In genomic region chr15:48800245-48800644, GRCh38 we compare ENCODE assay signal across 23 cellular contexts.
"Had no signal": no experiment of that assay in that cellular context is flagged by ENCODE, and none has a peak within 500 bp of the region (broad histone marks: within the 10 kb centered on the region; RNA-seq: fewer than 3 reads in every experiment).

No MANE protein-coding gene starts in this region.

- H3K27ac Mint-ChIP-seq: activated B cell treated with CpG ODN at 0.5 μM for 24 hours; activated CD4-positive, alpha-beta memory T cell treated with anti-CD3 and anti-CD28 coated beads, Interleukin-2, amount 10 ng/mL, durations not matched to agents 7 days and 5 days; activated naive CD4-positive, alpha-beta T cell treated with anti-CD3 and anti-CD28 coated beads for 36 hours; activated T-helper 17 cell treated with anti-CD3 and anti-CD28 coated beads, Interleukin-2, amount 50 U/mL, for 72 hours; memory B cell; naive thymus-derived CD8-positive, alpha-beta T cell; stimulated activated memory B cell treated with anti-CD40 and anti-IgM and Interleukin-4, amounts not matched to agents 10 μg/mL and 1 μg/mL and 100 μg/mL, for 72 hours; T-helper 2 cell treated with Interferon-gamma antibody and Interleukin-4, amounts not matched to agents 5 μg/mL and 100 μg/mL, for 36 hours had no signal

- H3K9me3 ChIP-seq: gastrocnemius medialis, left lung, neutrophil, sigmoid colon, spleen, thoracic aorta, upper lobe of right lung had no signal

- H3K9ac ChIP-seq: parathyroid adenoma had no signal

- ATAC-seq: activated T-helper 17 cell treated with anti-CD3 and anti-CD28 coated beads, Interleukin-2, amount 50 U/mL, for 72 hours; naive thymus-derived CD8-positive, alpha-beta T cell; stimulated activated memory B cell treated with anti-CD40 and anti-IgM and Interleukin-4, amounts not matched to agents 10 μg/mL and 1 μg/mL and 100 μg/mL, for 72 hours; upper lobe of right lung had no signal

- H3K4me3 ChIP-seq: adrenal gland, gastrocnemius medialis, left lung, sigmoid colon, spleen, thoracic aorta, upper lobe of right lung had no signal

- H3K27me3 Mint-ChIP-seq: activated B cell treated with CpG ODN at 0.5 μM for 24 hours; activated CD4-positive, alpha-beta memory T cell treated with anti-CD3 and anti-CD28 coated beads, Interleukin-2, amount 10 ng/mL, durations not matched to agents 7 days and 5 days; activated T-helper 17 cell treated with anti-CD3 and anti-CD28 coated beads, Interleukin-2, amount 50 U/mL, for 72 hours; memory B cell; naive thymus-derived CD8-positive, alpha-beta T cell; stimulated activated memory B cell treated with anti-CD40 and anti-IgM and Interleukin-4, amounts not matched to agents 10 μg/mL and 1 μg/mL and 100 μg/mL, for 72 hours had no signal

- H2AFZ ChIP-seq: parathyroid adenoma had no signal

- DNase-seq: activated B cell treated with CpG ODN at 0.5 μM for 24 hours; activated CD4-positive, alpha-beta memory T cell treated with anti-CD3 and anti-CD28 coated beads, Interleukin-2, amount 10 ng/mL, durations not matched to agents 7 days and 5 days; activated CD4-positive, alpha-beta T cell treated with anti-CD3 and anti-CD28 coated beads for 4 hours; activated naive CD4-positive, alpha-beta T cell treated with anti-CD3 and anti-CD28 coated beads for 36 hours; activated T-cell treated with anti-CD3 and anti-CD28 coated beads, Interleukin-2, amount 50 U/mL, for 1 hour; adrenal gland; cerebellar nuclear complex; cortex of kidney; gastrocnemius medialis; head of caudate nucleus; left lung; naive thymus-derived CD8-positive, alpha-beta T cell; sigmoid colon; spleen; stimulated activated CD4-positive, alpha-beta T cell treated with anti-CD3 and anti-CD28 coated beads, Interleukin-4, amount 100 ng/mL, for 4 hours; upper lobe of right lung had no signal

- H3K36me3 ChIP-seq: adrenal gland, gastrocnemius medialis, left lung, thoracic aorta, upper lobe of right lung had no signal

- H3K79me2 ChIP-seq: parathyroid adenoma had no signal

- H3K27ac ChIP-seq: gastrocnemius medialis, left lung, parathyroid adenoma, spleen, thoracic aorta, upper lobe of right lung had no signal

- H3K9me3 Mint-ChIP-seq: activated B cell treated with CpG ODN at 0.5 μM for 24 hours; activated CD4-positive, alpha-beta memory T cell treated with anti-CD3 and anti-CD28 coated beads, Interleukin-2, amount 10 ng/mL, durations not matched to agents 7 days and 5 days; activated naive CD4-positive, alpha-beta T cell treated with anti-CD3 and anti-CD28 coated beads for 36 hours; activated T-helper 17 cell treated with anti-CD3 and anti-CD28 coated beads, Interleukin-2, amount 50 U/mL, for 72 hours; memory B cell; naive thymus-derived CD8-positive, alpha-beta T cell; stimulated activated memory B cell treated with anti-CD40 and anti-IgM and Interleukin-4, amounts not matched to agents 10 μg/mL and 1 μg/mL and 100 μg/mL, for 72 hours; T-helper 2 cell treated with Interferon-gamma antibody and Interleukin-4, amounts not matched to agents 5 μg/mL and 100 μg/mL, for 36 hours had no signal

- H3K27me3 ChIP-seq: adrenal gland, gastrocnemius medialis, left lung, neutrophil, sigmoid colon, spleen, upper lobe of right lung had no signal

- H3K4me3 Mint-ChIP-seq: activated B cell treated with CpG ODN at 0.5 μM for 24 hours; activated CD4-positive, alpha-beta memory T cell treated with anti-CD3 and anti-CD28 coated beads, Interleukin-2, amount 10 ng/mL, durations not matched to agents 7 days and 5 days; activated naive CD4-positive, alpha-beta T cell treated with anti-CD3 and anti-CD28 coated beads for 36 hours; activated T-helper 17 cell treated with anti-CD3 and anti-CD28 coated beads, Interleukin-2, amount 50 U/mL, for 72 hours; memory B cell; naive thymus-derived CD8-positive, alpha-beta T cell; stimulated activated memory B cell treated with anti-CD40 and anti-IgM and Interleukin-4, amounts not matched to agents 10 μg/mL and 1 μg/mL and 100 μg/mL, for 72 hours; T-helper 2 cell treated with Interferon-gamma antibody and Interleukin-4, amounts not matched to agents 5 μg/mL and 100 μg/mL, for 36 hours had no signal

- H3K4me1 ChIP-seq: gastrocnemius medialis, parathyroid adenoma, sigmoid colon had no signal
